In the genomic region with DNA sequence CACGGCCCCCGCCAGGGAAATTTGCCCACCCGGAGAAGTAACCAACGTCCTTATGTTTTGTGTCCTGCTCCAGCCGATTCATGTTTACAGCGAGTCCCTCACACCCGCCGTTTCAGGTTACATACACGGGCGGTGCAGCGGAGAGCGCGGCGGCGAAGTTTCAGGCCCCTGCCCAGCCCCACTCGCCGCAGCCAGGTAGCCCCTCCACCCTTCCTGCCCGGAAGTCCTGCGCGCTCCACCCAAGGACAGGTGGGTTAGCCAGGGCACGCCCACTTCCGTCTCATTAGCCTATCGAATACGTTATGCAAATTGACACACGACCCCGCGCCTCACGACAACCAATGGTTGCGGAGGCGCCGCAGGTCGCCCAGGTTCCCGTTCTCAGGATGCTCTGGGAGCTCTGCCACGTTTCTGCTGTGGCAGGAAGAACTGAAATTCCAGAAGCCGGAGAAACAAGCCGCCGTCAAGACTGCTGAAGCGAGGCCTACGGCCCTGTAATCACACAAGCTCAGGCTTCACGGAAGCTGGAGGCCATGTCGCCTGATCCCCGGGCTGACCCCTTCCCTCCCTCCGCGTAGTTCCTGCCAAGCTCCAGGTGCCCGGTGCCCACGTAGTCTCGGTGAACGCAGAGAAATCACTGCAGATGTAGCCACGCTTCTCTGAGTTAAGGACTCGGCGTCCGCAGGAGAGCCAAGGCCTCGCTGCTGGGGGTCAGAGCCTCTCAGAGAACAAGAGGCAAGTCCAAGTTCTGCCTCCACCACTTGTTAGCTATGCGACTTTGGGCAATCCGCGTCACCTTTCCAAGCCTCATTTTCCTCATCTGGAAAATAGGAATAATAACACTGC, we compare ENCODE assay signal across 2 cellular contexts.
TF ChIP-seq lines count a peak whose summit lies in the region.

No MANE protein-coding gene starts in this region.

TF ChIP-seq in Ishikawa, 13 proteins besides CTCF, POLR2A, EP300 and RAD21 (continued from another document):
- TF ChIP-seq, protein P1, sequence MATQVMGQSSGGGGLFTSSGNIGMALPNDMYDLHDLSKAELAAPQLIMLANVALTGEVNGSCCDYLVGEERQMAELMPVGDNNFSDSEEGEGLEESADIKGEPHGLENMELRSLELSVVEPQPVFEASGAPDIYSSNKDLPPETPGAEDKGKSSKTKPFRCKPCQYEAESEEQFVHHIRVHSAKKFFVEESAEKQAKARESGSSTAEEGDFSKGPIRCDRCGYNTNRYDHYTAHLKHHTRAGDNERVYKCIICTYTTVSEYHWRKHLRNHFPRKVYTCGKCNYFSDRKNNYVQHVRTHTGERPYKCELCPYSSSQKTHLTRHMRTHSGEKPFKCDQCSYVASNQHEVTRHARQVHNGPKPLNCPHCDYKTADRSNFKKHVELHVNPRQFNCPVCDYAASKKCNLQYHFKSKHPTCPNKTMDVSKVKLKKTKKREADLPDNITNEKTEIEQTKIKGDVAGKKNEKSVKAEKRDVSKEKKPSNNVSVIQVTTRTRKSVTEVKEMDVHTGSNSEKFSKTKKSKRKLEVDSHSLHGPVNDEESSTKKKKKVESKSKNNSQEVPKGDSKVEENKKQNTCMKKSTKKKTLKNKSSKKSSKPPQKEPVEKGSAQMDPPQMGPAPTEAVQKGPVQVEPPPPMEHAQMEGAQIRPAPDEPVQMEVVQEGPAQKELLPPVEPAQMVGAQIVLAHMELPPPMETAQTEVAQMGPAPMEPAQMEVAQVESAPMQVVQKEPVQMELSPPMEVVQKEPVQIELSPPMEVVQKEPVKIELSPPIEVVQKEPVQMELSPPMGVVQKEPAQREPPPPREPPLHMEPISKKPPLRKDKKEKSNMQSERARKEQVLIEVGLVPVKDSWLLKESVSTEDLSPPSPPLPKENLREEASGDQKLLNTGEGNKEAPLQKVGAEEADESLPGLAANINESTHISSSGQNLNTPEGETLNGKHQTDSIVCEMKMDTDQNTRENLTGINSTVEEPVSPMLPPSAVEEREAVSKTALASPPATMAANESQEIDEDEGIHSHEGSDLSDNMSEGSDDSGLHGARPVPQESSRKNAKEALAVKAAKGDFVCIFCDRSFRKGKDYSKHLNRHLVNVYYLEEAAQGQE (IDR thresholded peaks at IDR 0.05; ENCODE audit: low read depth): no peak
- TF ChIP-seq CREB1 (IDR thresholded peaks at IDR 0.05; ENCODE audit: low read depth) (no peak), FOXM1 (IDR thresholded peaks at IDR 0.05; ENCODE audit: borderline replicate concordance, low read depth) (peak; percentile 42; the same call in 1 of the 2 replicates), YY1 (IDR thresholded peaks at IDR 0.05; ENCODE audit: low read depth) (peak; percentile 52), ZBTB7A (IDR thresholded peaks at IDR 0.05; ENCODE audit: low read depth) (peak; percentile 79), TCF12 (IDR thresholded peaks at IDR 0.05; ENCODE audit: low read depth) (peak; percentile 53), CEBPB (IDR thresholded peaks at IDR 0.05) (no peak), EGR1 (IDR thresholded peaks at IDR 0.05) (no peak), TAF1 (IDR thresholded peaks at IDR 0.05; ENCODE audit: low read depth) (peak; percentile 60)

TF ChIP-seq in WTC11, 78 proteins besides CTCF, POLR2A, EP300 and RAD21 (continued from another document and continues in another):
- TF ChIP-seq ETV6 (CRISPR knock-in tag; IDR thresholded peaks at IDR 0.05) (0 out of 2 replicates have a peak, but pooled peaks have one; percentile 33), FOXP1 (CRISPR knock-in tag; IDR thresholded peaks at IDR 0.05; ENCODE audit: borderline replicate concordance) (peak; percentile 90; the same call in 1 of the 2 replicates), IRF2 (CRISPR knock-in tag; IDR thresholded peaks at IDR 0.05; ENCODE audit: borderline replicate concordance, low read depth) (no peak; the same call in 1 of the 2 replicates), ZNF423 (CRISPR knock-in tag; IDR thresholded peaks at IDR 0.05) (no peak), TCF7 (CRISPR knock-in tag; IDR thresholded peaks at IDR 0.05; ENCODE audit: low read depth) (no peak), NFYB (CRISPR knock-in tag; conservative IDR thresholded peaks at IDR 0.05; ENCODE audit: low read depth) (peak; percentile 79), FOXK1 (CRISPR knock-in tag; IDR thresholded peaks at IDR 0.05) (peak; percentile 68), CREB1 (CRISPR knock-in tag; IDR thresholded peaks at IDR 0.05) (0 out of 2 replicates have a peak, but pooled peaks have one; percentile 25), ZNF396 (CRISPR knock-in tag; IDR thresholded peaks at IDR 0.05; ENCODE audit: borderline replicate concordance) (no peak), ZNF138 (CRISPR knock-in tag; conservative IDR thresholded peaks at IDR 0.05) (peak; percentile 43; the same call in 1 of the 2 replicates), ZBTB21 (CRISPR knock-in tag; IDR thresholded peaks at IDR 0.05; ENCODE audit: borderline replicate concordance) (peak; percentile 56; the same call in 1 of the 2 replicates), MYBL2 (CRISPR knock-in tag; IDR thresholded peaks at IDR 0.05) (peak; percentile 88), TEAD1 (CRISPR knock-in tag; IDR thresholded peaks at IDR 0.05) (peak; percentile 55; the same call in 1 of the 2 replicates), NR1H2 (CRISPR knock-in tag; IDR thresholded peaks at IDR 0.05) (no peak), TEAD4 (CRISPR knock-in tag; IDR thresholded peaks at IDR 0.05) (0 out of 2 replicates have a peak, but pooled peaks have one; percentile 14)
- TF ChIP-seq, protein P2, sequence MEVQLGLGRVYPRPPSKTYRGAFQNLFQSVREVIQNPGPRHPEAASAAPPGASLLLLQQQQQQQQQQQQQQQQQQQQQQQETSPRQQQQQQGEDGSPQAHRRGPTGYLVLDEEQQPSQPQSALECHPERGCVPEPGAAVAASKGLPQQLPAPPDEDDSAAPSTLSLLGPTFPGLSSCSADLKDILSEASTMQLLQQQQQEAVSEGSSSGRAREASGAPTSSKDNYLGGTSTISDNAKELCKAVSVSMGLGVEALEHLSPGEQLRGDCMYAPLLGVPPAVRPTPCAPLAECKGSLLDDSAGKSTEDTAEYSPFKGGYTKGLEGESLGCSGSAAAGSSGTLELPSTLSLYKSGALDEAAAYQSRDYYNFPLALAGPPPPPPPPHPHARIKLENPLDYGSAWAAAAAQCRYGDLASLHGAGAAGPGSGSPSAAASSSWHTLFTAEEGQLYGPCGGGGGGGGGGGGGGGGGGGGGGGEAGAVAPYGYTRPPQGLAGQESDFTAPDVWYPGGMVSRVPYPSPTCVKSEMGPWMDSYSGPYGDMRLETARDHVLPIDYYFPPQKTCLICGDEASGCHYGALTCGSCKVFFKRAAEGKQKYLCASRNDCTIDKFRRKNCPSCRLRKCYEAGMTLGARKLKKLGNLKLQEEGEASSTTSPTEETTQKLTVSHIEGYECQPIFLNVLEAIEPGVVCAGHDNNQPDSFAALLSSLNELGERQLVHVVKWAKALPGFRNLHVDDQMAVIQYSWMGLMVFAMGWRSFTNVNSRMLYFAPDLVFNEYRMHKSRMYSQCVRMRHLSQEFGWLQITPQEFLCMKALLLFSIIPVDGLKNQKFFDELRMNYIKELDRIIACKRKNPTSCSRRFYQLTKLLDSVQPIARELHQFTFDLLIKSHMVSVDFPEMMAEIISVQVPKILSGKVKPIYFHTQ (CRISPR knock-in tag; IDR thresholded peaks at IDR 0.05): peak; percentile 74; the same call in 1 of the 2 replicates
- TF ChIP-seq, protein P3, sequence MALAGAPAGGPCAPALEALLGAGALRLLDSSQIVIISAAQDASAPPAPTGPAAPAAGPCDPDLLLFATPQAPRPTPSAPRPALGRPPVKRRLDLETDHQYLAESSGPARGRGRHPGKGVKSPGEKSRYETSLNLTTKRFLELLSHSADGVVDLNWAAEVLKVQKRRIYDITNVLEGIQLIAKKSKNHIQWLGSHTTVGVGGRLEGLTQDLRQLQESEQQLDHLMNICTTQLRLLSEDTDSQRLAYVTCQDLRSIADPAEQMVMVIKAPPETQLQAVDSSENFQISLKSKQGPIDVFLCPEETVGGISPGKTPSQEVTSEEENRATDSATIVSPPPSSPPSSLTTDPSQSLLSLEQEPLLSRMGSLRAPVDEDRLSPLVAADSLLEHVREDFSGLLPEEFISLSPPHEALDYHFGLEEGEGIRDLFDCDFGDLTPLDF (CRISPR knock-in tag; IDR thresholded peaks at IDR 0.05): peak; percentile 18; the same call in 1 of the 2 replicates
- TF ChIP-seq, protein P4, sequence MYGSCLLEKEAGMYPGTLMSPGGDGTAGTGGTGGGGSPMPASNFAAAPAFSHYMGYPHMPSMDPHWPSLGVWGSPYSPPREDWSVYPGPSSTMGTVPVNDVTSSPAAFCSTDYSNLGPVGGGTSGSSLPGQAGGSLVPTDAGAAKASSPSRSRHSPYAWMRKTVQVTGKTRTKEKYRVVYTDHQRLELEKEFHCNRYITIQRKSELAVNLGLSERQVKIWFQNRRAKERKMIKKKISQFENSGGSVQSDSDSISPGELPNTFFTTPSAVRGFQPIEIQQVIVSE (CRISPR knock-in tag; IDR thresholded peaks at IDR 0.05; ENCODE audit: borderline replicate concordance): no peak
- TF ChIP-seq, protein P5, sequence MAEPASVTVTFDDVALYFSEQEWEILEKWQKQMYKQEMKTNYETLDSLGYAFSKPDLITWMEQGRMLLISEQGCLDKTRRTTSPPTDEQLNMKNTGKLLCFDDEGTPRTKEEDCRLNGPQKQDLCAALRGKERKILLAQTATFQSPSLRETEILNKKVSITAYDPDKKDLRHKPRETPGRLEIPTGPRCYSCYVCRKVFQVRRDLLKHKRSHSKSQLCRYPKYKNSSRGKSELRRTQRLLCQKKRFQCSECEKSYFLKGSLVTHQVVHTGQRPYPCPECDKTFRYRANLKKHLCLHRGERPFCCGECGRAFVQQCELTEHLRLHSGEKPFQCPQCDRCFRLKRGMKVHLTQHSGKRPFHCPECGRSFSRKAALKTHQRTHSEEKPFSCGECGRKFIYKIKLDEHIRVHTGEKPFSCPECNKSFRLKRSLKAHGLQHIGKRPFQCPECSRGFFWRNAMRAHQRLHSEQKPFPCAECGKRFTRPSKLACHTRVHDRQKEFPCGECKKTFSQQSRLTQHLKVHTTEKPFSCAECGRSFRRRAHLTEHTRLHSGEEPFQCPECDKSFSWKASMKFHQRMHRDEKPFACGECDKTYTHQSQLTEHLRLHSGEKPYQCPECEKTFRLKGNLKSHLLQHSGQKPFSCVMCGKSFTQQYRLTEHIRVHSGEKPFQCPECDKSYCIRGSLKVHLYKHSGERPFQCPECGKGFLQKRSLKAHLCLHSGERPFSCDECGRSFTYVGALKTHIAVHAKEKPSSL (CRISPR knock-in tag; conservative IDR thresholded peaks at IDR 0.05): no peak
- TF ChIP-seq, protein P6, sequence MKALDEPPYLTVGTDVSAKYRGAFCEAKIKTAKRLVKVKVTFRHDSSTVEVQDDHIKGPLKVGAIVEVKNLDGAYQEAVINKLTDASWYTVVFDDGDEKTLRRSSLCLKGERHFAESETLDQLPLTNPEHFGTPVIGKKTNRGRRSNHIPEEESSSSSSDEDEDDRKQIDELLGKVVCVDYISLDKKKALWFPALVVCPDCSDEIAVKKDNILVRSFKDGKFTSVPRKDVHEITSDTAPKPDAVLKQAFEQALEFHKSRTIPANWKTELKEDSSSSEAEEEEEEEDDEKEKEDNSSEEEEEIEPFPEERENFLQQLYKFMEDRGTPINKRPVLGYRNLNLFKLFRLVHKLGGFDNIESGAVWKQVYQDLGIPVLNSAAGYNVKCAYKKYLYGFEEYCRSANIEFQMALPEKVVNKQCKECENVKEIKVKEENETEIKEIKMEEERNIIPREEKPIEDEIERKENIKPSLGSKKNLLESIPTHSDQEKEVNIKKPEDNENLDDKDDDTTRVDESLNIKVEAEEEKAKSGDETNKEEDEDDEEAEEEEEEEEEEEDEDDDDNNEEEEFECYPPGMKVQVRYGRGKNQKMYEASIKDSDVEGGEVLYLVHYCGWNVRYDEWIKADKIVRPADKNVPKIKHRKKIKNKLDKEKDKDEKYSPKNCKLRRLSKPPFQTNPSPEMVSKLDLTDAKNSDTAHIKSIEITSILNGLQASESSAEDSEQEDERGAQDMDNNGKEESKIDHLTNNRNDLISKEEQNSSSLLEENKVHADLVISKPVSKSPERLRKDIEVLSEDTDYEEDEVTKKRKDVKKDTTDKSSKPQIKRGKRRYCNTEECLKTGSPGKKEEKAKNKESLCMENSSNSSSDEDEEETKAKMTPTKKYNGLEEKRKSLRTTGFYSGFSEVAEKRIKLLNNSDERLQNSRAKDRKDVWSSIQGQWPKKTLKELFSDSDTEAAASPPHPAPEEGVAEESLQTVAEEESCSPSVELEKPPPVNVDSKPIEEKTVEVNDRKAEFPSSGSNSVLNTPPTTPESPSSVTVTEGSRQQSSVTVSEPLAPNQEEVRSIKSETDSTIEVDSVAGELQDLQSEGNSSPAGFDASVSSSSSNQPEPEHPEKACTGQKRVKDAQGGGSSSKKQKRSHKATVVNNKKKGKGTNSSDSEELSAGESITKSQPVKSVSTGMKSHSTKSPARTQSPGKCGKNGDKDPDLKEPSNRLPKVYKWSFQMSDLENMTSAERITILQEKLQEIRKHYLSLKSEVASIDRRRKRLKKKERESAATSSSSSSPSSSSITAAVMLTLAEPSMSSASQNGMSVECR (CRISPR knock-in tag; IDR thresholded peaks at IDR 0.05; ENCODE audit: borderline replicate concordance): peak; percentile 61; the same call in 1 of the 2 replicates
- TF ChIP-seq, protein P7, sequence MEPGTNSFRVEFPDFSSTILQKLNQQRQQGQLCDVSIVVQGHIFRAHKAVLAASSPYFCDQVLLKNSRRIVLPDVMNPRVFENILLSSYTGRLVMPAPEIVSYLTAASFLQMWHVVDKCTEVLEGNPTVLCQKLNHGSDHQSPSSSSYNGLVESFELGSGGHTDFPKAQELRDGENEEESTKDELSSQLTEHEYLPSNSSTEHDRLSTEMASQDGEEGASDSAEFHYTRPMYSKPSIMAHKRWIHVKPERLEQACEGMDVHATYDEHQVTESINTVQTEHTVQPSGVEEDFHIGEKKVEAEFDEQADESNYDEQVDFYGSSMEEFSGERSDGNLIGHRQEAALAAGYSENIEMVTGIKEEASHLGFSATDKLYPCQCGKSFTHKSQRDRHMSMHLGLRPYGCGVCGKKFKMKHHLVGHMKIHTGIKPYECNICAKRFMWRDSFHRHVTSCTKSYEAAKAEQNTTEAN (CRISPR knock-in tag; IDR thresholded peaks at IDR 0.05): no peak; the same call in 1 of the 2 replicates
- TF ChIP-seq, protein P8, sequence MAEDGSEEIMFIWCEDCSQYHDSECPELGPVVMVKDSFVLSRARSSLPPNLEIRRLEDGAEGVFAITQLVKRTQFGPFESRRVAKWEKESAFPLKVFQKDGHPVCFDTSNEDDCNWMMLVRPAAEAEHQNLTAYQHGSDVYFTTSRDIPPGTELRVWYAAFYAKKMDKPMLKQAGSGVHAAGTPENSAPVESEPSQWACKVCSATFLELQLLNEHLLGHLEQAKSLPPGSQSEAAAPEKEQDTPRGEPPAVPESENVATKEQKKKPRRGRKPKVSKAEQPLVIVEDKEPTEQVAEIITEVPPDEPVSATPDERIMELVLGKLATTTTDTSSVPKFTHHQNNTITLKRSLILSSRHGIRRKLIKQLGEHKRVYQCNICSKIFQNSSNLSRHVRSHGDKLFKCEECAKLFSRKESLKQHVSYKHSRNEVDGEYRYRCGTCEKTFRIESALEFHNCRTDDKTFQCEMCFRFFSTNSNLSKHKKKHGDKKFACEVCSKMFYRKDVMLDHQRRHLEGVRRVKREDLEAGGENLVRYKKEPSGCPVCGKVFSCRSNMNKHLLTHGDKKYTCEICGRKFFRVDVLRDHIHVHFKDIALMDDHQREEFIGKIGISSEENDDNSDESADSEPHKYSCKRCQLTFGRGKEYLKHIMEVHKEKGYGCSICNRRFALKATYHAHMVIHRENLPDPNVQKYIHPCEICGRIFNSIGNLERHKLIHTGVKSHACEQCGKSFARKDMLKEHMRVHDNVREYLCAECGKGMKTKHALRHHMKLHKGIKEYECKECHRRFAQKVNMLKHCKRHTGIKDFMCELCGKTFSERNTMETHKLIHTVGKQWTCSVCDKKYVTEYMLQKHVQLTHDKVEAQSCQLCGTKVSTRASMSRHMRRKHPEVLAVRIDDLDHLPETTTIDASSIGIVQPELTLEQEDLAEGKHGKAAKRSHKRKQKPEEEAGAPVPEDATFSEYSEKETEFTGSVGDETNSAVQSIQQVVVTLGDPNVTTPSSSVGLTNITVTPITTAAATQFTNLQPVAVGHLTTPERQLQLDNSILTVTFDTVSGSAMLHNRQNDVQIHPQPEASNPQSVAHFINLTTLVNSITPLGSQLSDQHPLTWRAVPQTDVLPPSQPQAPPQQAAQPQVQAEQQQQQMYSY (CRISPR knock-in tag; IDR thresholded peaks at IDR 0.05): peak; percentile 86
- TF ChIP-seq, protein P9, sequence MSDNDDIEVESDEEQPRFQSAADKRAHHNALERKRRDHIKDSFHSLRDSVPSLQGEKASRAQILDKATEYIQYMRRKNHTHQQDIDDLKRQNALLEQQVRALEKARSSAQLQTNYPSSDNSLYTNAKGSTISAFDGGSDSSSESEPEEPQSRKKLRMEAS (CRISPR knock-in tag; IDR thresholded peaks at IDR 0.05): peak; percentile 93
